23 cellular contexts compared by ENCODE assay signal in the genomic region with DNA sequence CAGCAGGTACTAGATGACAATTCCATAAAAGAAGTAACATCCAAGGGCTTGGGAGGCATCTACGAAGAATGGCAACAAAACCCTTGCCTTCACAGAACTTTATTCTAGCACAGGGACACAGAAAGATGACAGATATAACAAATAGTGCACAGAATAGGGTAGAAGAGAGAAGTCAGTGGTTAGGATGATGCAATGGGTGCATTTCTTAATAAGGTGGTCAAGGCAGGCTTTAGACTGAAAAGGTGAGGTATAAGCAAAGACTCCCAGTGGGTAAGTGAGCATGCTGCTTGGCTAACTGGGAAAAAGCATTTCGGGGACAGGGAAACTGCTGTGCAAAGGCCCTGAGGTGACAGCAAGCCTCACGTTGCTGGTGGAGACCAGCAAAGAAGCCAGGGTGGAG.
DNase-seq lines count a peak whose midpoint lies in the region.
"Had no signal": no experiment of that assay in that cellular context is flagged by ENCODE, and none has a peak within 500 bp of the region (broad histone marks: within the 10 kb centered on the region; RNA-seq: fewer than 3 reads in every experiment).

No MANE protein-coding gene starts in this region.

- peaks cover 0 to 33% (median 12%) of the 10 kb centered on the region in 11 experiments; a peak in 13 of 22 replicates for H3K36me3 ChIP-seq in BLaER1 treated with 17β-estradiol and CSF1 and Interleukin-3, amounts not matched to agents 10 nM and 100 nM
- H3K36me3 ChIP-seq: heart left ventricle, vagina, WERI-Rb-1 had no signal

- H3K27me3 Mint-ChIP-seq in immature natural killer cell (ENCODE audit: low read depth in 3 of 3): no peaks in the 10 kb centered on the region
- H3K27me3 Mint-ChIP-seq: activated naive CD8-positive, alpha-beta T cell treated with anti-CD3 and anti-CD28 coated beads, Interleukin-2, amount 50 U/mL, for 24 hours; memory B cell had no signal

- 0 out of 22 replicates have a peak overlapping the region, but pooled peaks of 1 of the 11 experiments have one; percentile 20 for H3K9ac ChIP-seq in BLaER1 treated with 17β-estradiol and CSF1 and Interleukin-3, amounts not matched to agents 10 nM and 100 nM

- no peaks in the 10 kb centered on the region for H3K9me3 ChIP-seq in BLaER1 treated with 17β-estradiol and CSF1 and Interleukin-3, amounts not matched to agents 10 nM and 100 nM (replicated peaks in 1 of 11)
- H3K9me3 ChIP-seq: heart left ventricle, vagina had no signal

- H3K4me2 ChIP-seq in BLaER1 treated with 17β-estradiol and CSF1 and Interleukin-3, amounts not matched to agents 10 nM and 100 nM: peak overlapping the region; percentile 7 to 71 (median 33); a peak in 17 of 22 replicates

- H3K4me3 Mint-ChIP-seq in immature natural killer cell: no peak overlapping the region
- H3K4me3 Mint-ChIP-seq: activated naive CD8-positive, alpha-beta T cell treated with anti-CD3 and anti-CD28 coated beads, Interleukin-2, amount 50 U/mL, for 24 hours; CD8-positive, alpha-beta memory T cell; memory B cell; stimulated activated effector memory CD8-positive, alpha-beta T cell treated with anti-CD3 and anti-CD28 coated beads, Interleukin-12 subunit alpha, Interleukin-12 subunit beta, amount 100 ng/mL, for 72 hours had no signal

- peaks cover 24 to 45% of the 10 kb centered on the region in 2 donors for H3K4me1 Mint-ChIP-seq in immature natural killer cell

- peak; percentile 55 to 57 for DNase-seq in AML-193 (lab: John Stamatoyannopoulos, UW)
- peak; percentile 56 for DNase-seq in NOMO-1 treated with DMSO at 0.1 percent for 48 hours (lab: John Stamatoyannopoulos, UW; ENCODE audit: unreplicated experiment)
- DNase-seq in immature natural killer cell: no peak
- no peak for DNase-seq in head of caudate nucleus
- DNase-seq in stimulated activated CD8-positive, alpha-beta memory T cell treated with anti-CD3 and anti-CD28 coated beads, Interleukin-4, amount 100 ng/mL, for 48 hours: no peak
- no peak for DNase-seq in NCI-H1105 (lab: John Stamatoyannopoulos, UW)
- DNase-seq: activated CD4-positive, alpha-beta T cell treated with anti-CD3 and anti-CD28 coated beads, Interleukin-2, amount 50 U/mL, for 48 hours; activated effector memory CD4-positive, alpha-beta T cell treated with anti-CD3 and anti-CD28 coated beads, Interleukin-2, amount 50 U/mL, for 16 hours; activated naive CD8-positive, alpha-beta T cell treated with anti-CD3 and anti-CD28 coated beads, Interleukin-2, amount 50 U/mL, for 24 hours; activated T-cell treated with anti-CD3 and anti-CD28 coated beads for 4 hours; CD8-positive, alpha-beta memory T cell; heart left ventricle; NCI-H1436 treated with DMSO at 0.1 percent for 48 hours; NCI-H510A treated with DMSO at 0.1 percent for 48 hours; occipital lobe; OCI-M1; small intestine; T-helper 9 cell; WERI-Rb-1 had no signal

- peaks cover 0 to 24% (median 0%) of the 10 kb centered on the region in 11 experiments; a peak in 5 of 22 replicates for H4K20me1 ChIP-seq in BLaER1 treated with 17β-estradiol and CSF1 and Interleukin-3, amounts not matched to agents 10 nM and 100 nM

- H3K27ac ChIP-seq in BLaER1 treated with 17β-estradiol and CSF1 and Interleukin-3, amounts not matched to agents 10 nM and 100 nM: peak overlapping the region in 4 of 11 experiments; percentile 9 to 60 (median 36); a peak in 4 of 22 replicates
- H3K27ac ChIP-seq: heart left ventricle, vagina, WERI-Rb-1 had no signal

- H3K27ac Mint-ChIP-seq in immature natural killer cell: peak overlapping the region in 4 of 6 donors; percentile 1 to 78 (median 33)
- H3K27ac Mint-ChIP-seq: activated naive CD8-positive, alpha-beta T cell treated with anti-CD3 and anti-CD28 coated beads, Interleukin-2, amount 50 U/mL, for 24 hours; memory B cell; stimulated activated effector memory CD8-positive, alpha-beta T cell treated with anti-CD3 and anti-CD28 coated beads, Interleukin-12 subunit alpha, Interleukin-12 subunit beta, amount 100 ng/mL, for 72 hours had no signal

- peaks cover 0 to 78% (median 65%) of the 10 kb centered on the region in 10 experiments; a peak in 18 of 20 replicates for H3K4me1 ChIP-seq in BLaER1 treated with 17β-estradiol and CSF1 and Interleukin-3, amounts not matched to agents 10 nM and 100 nM

- no peak overlapping the region for H3K4me3 ChIP-seq in BLaER1 treated with 17β-estradiol and CSF1 and Interleukin-3, amounts not matched to agents 10 nM and 100 nM
- H3K4me3 ChIP-seq: heart left ventricle, vagina had no signal

- intact Hi-C loops in head of caudate nucleus (cut with DNase I): no loop called here

- H3K9me3 Mint-ChIP-seq in immature natural killer cell: no peaks in the 10 kb centered on the region
- H3K9me3 Mint-ChIP-seq: activated naive CD8-positive, alpha-beta T cell treated with anti-CD3 and anti-CD28 coated beads, Interleukin-2, amount 50 U/mL, for 24 hours; CD8-positive, alpha-beta memory T cell; memory B cell; stimulated activated effector memory CD8-positive, alpha-beta T cell treated with anti-CD3 and anti-CD28 coated beads, Interleukin-12 subunit alpha, Interleukin-12 subunit beta, amount 100 ng/mL, for 72 hours had no signal

- peaks cover 0 to 3% (median 0%) of the 10 kb centered on the region in 3 donors for H3K36me3 Mint-ChIP-seq in immature natural killer cell

- no peaks in the 10 kb centered on the region for H3K27me3 ChIP-seq in BLaER1 treated with 17β-estradiol and CSF1 and Interleukin-3, amounts not matched to agents 10 nM and 100 nM
- H3K27me3 ChIP-seq: heart left ventricle, vagina had no signal

Comparison
In these comparisons a context has a peak if more than half of its experiments do, and no peak if none do; other contexts are left out.
1. DNase-seq: peak in AML-193 (2 of 2) and NOMO-1 treated with DMSO at 0.1 percent for 48 hours (single experiment); none in immature natural killer cell (0 of 3), head of caudate nucleus (0 of 42), stimulated activated CD8-positive, alpha-beta memory T cell treated with anti-CD3 and anti-CD28 coated beads, Interleukin-4, amount 100 ng/mL, for 48 hours (single experiment) and NCI-H1105 (single experiment).